In genomic region chr6:75855047-75855446, GRCh38 we compare ENCODE assay signal across 9 cellular contexts.
DNase-seq lines count a peak whose midpoint lies in the region; ATAC-seq and TF ChIP-seq lines count a peak whose summit lies in the region.
"Had no signal": no experiment of that assay in that cellular context is flagged by ENCODE, and none has a peak within 500 bp of the region (broad histone marks: within the 10 kb centered on the region; RNA-seq: fewer than 3 reads in every experiment).

No MANE protein-coding gene starts in this region.

- H3K4me1 Mint-ChIP-seq in MCF 10A (ENCODE audit: insufficient read depth, unreplicated experiment): no peaks in the 10 kb centered on the region

- CTCF ChIA-PET in MCF 10A (lab: Yijun Ruan, JAX): interaction anchor here (0.7 to 0.8 kb wide), 2 partner anchors 12 to 234 kb away, joined by 3 read pairs; no protein-coding TSS in a partner anchor

- no peaks in the 10 kb centered on the region for H3K9me3 ChIP-seq in breast epithelium

- no peaks in the 10 kb centered on the region for H3K27me3 Mint-ChIP-seq in MCF 10A (ENCODE audit: insufficient read depth, unreplicated experiment)

- H3K4me3 ChIP-seq in breast epithelium: no peak overlapping the region

- peaks cover 17% of the 10 kb centered on the region for H3K36me3 Mint-ChIP-seq in MCF 10A (ENCODE audit: insufficient read depth, unreplicated experiment)

- intact Hi-C loops in MCF 10A (cut with micrococcal nuclease): no loop called here
- intact Hi-C loops in breast epithelium (cut with DNase I; ENCODE audit: low total_unique reads): no loop called here

- no peak for ATAC-seq in GM21515 (IDR thresholded peaks at IDR 0.05; ENCODE audit: unreplicated experiment)

- TF ChIP-seq POLR2A in breast epithelium (IDR thresholded peaks at IDR 0.05): no peak

- H3K36me3 ChIP-seq in breast epithelium: no peaks in the 10 kb centered on the region

- H3K4me3 Mint-ChIP-seq in MCF 10A (ENCODE audit: unreplicated experiment): no peak overlapping the region
- H3K4me3 Mint-ChIP-seq: stimulated activated naive CD8-positive, alpha-beta T cell treated with anti-CD3 and anti-CD28 coated beads, Interleukin-15, Interleukin-2, amounts not matched to agents 100 ng/mL and 50 ng/mL, for 24 hours had no signal

- H3K9me3 Mint-ChIP-seq in MCF 10A (ENCODE audit: unreplicated experiment): no peaks in the 10 kb centered on the region
- H3K9me3 Mint-ChIP-seq: stimulated activated naive CD8-positive, alpha-beta T cell treated with anti-CD3 and anti-CD28 coated beads, Interleukin-15, Interleukin-2, amounts not matched to agents 100 ng/mL and 50 ng/mL, for 24 hours had no signal

- TF ChIP-seq CTCF in MCF 10A (IDR thresholded peaks at IDR 0.05; ENCODE audit: unreplicated experiment) (peak; percentile 26), breast epithelium (IDR thresholded peaks at IDR 0.05) (peak in 1 of 3 donors; percentile 25)

- H3K27ac Mint-ChIP-seq in MCF 10A (ENCODE audit: low read depth, unreplicated experiment): no peak overlapping the region
- H3K27ac Mint-ChIP-seq: stimulated activated naive CD8-positive, alpha-beta T cell treated with anti-CD3 and anti-CD28 coated beads, Interleukin-15, Interleukin-2, amounts not matched to agents 100 ng/mL and 50 ng/mL, for 24 hours had no signal

- POLR2A ChIA-PET in MCF 10A (lab: Yijun Ruan, JAX): interaction anchor here (0.6 kb wide), 1 partner anchor 1761 kb away, joined by 3 read pairs; no protein-coding TSS in a partner anchor

- H3K27ac ChIP-seq in breast epithelium: no peak overlapping the region

- no peaks in the 10 kb centered on the region for H3K27me3 ChIP-seq in breast epithelium

- peak; percentile 72 for DNase-seq in MCF 10A (ENCODE audit: unreplicated experiment)
- no peak for DNase-seq in breast epithelium (ENCODE audit: low spot score in 2 of 2)
- DNase-seq in HT1080 (ENCODE audit: low read depth): peak; percentile 21
- DNase-seq in SKM-1 treated with dmso at 0.1 percent for 144 hours (lab: John Stamatoyannopoulos, UW; ENCODE audit: unreplicated experiment): peak; percentile 54
- DNase-seq in globus pallidus (ENCODE audit: low spot score): peak; percentile 73
- peak; percentile 83 for DNase-seq in superior temporal gyrus (ENCODE audit: extremely low spot score)
- DNase-seq in occipital lobe (lab: John Stamatoyannopoulos, UW): no peak

- no peaks in the 10 kb centered on the region for H3K4me1 ChIP-seq in breast epithelium

- BruUV-seq in MCF 10A (replicated peaks; lab: Mats Ljungman, UMichigan): no TSS peak

Comparison
In these comparisons a context has a peak if more than half of its experiments do, and no peak if none do; other contexts are left out.
1. DNase-seq: peak in MCF 10A (single experiment), HT1080 (single experiment), SKM-1 treated with dmso at 0.1 percent for 144 hours (single experiment), globus pallidus (single experiment) and superior temporal gyrus (single experiment); none in breast epithelium (0 of 2) and occipital lobe (single experiment).